ENCODE assay signal across 9 cellular contexts in the genomic region with DNA sequence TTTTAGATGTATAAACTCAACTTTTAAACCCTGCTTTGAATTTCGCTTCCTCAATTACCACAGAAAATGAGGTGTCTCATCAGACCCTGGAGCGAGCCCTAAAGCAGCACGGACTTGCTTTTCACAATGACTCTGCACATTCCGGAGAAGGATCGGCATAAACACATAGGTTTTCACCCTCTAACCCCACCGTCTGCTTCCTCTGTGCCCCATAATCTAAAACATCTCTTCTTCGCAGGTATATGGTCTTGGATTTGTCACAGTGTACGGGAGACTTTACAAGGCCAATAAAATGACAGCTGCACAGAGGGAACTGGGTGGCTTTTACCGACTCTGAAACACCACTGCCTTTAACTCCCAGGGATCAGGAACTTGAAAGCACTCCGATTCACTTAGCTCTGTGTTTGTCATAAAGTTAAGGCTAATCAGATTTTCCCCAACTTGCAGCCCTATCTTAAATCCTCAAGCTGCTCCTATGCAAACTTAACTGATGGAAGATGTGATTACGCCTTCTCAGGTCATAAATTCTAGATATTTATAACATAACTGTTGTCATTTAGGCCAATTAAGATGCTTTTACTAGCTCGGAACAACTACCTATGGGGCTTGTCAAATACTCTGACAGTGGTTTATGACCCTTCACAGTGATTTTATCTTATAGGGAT.
DNase-seq lines count a peak whose midpoint lies in the region; ATAC-seq lines count a peak whose summit lies in the region.
"Had no signal": no experiment of that assay in that cellular context is flagged by ENCODE, and none has a peak within 500 bp of the region (broad histone marks: within the 10 kb centered on the region; RNA-seq: fewer than 3 reads in every experiment).

No MANE protein-coding gene starts in this region.

- peaks cover 6% of the 10 kb centered on the region for H3K9me3 Mint-ChIP-seq in stimulated activated effector memory CD8-positive, alpha-beta T cell treated with anti-CD3 and anti-CD28 coated beads, Interleukin-12 subunit alpha, Interleukin-12 subunit beta, amount 100 ng/mL, for 72 hours

- no peaks in the 10 kb centered on the region for H3K4me1 Mint-ChIP-seq in stimulated activated effector memory CD8-positive, alpha-beta T cell treated with anti-CD3 and anti-CD28 coated beads, Interleukin-12 subunit alpha, Interleukin-12 subunit beta, amount 100 ng/mL, for 72 hours
- H3K4me1 Mint-ChIP-seq: activated CD8-positive, alpha-beta memory T cell treated with anti-CD3 and anti-CD28 coated beads, Interleukin-2, amount 10 ng/mL, durations not matched to agents 7 days and 5 days had no signal

- DNase-seq in SK-N-MC (ENCODE audit: low read depth, low spot score), result no peak
- no peak for DNase-seq in NCI-H2227 treated with DMSO at 0.1 percent for 48 hours (lab: John Stamatoyannopoulos, UW)
- DNase-seq in D341Med (ENCODE audit: low spot score), result no peak
- DNase-seq in NCI-H146 treated with DMSO at 0.1 percent for 48 hours (lab: John Stamatoyannopoulos, UW; ENCODE audit: unreplicated experiment), result no peak
- DNase-seq in stimulated activated effector memory CD8-positive, alpha-beta T cell treated with anti-CD3 and anti-CD28 coated beads, Interleukin-12 subunit alpha, Interleukin-12 subunit beta, amount 100 ng/mL, for 72 hours (ENCODE audit: low spot score in 2 of 2), result no peak
- DNase-seq: activated CD8-positive, alpha-beta memory T cell treated with anti-CD3 and anti-CD28 coated beads, Interleukin-2, amount 10 ng/mL, durations not matched to agents 7 days and 5 days had no signal

- no peaks in the 10 kb centered on the region for H3K36me3 Mint-ChIP-seq in stimulated activated effector memory CD8-positive, alpha-beta T cell treated with anti-CD3 and anti-CD28 coated beads, Interleukin-12 subunit alpha, Interleukin-12 subunit beta, amount 100 ng/mL, for 72 hours
- H3K36me3 Mint-ChIP-seq: activated CD8-positive, alpha-beta memory T cell treated with anti-CD3 and anti-CD28 coated beads, Interleukin-2, amount 10 ng/mL, durations not matched to agents 7 days and 5 days had no signal

- H3K27ac ChIP-seq in SK-N-MC (peak overlapping the region; percentile 54; the same call in 1 of the 2 replicates), mesodermal cell (ENCODE audit: low read depth, low read length, severe bottlenecking) (peak overlapping the region; percentile 75)

- H3K36me3 ChIP-seq in SK-N-MC (ENCODE audit: insufficient read depth, low read length), result no peaks in the 10 kb centered on the region
- no peaks in the 10 kb centered on the region for H3K36me3 ChIP-seq in mesodermal cell (ENCODE audit: control insufficient read depth, insufficient read depth, low read length)

- WGBS in mesodermal cell (ENCODE audit: insufficient coverage in 2 of 2), 2 experiments, result 56 to 76% methylated on average over 8 to 9 of the region's 12 CpGs

- no peaks in the 10 kb centered on the region for H3K9me3 ChIP-seq in SK-N-MC (ENCODE audit: low read depth, low read length)
- H3K9me3 ChIP-seq in mesodermal cell (ENCODE audit: control insufficient read depth, low read length), result no peaks in the 10 kb centered on the region

- peak; percentile 71 for ATAC-seq in GM18867 (IDR thresholded peaks at IDR 0.05; ENCODE audit: unreplicated experiment)
- ATAC-seq in HG03095 (IDR thresholded peaks at IDR 0.05; ENCODE audit: unreplicated experiment), result peak; percentile 66
- ATAC-seq in stimulated activated effector memory CD8-positive, alpha-beta T cell treated with anti-CD3 and anti-CD28 coated beads, Interleukin-12 subunit alpha, Interleukin-12 subunit beta, amount 100 ng/mL, for 72 hours, result no peak
- ATAC-seq: activated CD8-positive, alpha-beta memory T cell treated with anti-CD3 and anti-CD28 coated beads, Interleukin-2, amount 10 ng/mL, durations not matched to agents 7 days and 5 days had no signal

- H3K9ac ChIP-seq in SK-N-MC (ENCODE audit: insufficient read length), result no peak overlapping the region

- peak overlapping the region; percentile 57 for H3K4me3 ChIP-seq in SK-N-MC
- H3K4me3 ChIP-seq in mesodermal cell (ENCODE audit: extremely low read depth, insufficient read depth, low read length, poor library complexity, severe bottlenecking), result no peak overlapping the region

- no peak overlapping the region for H3K4me3 Mint-ChIP-seq in stimulated activated effector memory CD8-positive, alpha-beta T cell treated with anti-CD3 and anti-CD28 coated beads, Interleukin-12 subunit alpha, Interleukin-12 subunit beta, amount 100 ng/mL, for 72 hours
- H3K4me3 Mint-ChIP-seq: activated CD8-positive, alpha-beta memory T cell treated with anti-CD3 and anti-CD28 coated beads, Interleukin-2, amount 10 ng/mL, durations not matched to agents 7 days and 5 days had no signal

- H3K27ac Mint-ChIP-seq in stimulated activated effector memory CD8-positive, alpha-beta T cell treated with anti-CD3 and anti-CD28 coated beads, Interleukin-12 subunit alpha, Interleukin-12 subunit beta, amount 100 ng/mL, for 72 hours, result no peak overlapping the region
- H3K27ac Mint-ChIP-seq: activated CD8-positive, alpha-beta memory T cell treated with anti-CD3 and anti-CD28 coated beads, Interleukin-2, amount 10 ng/mL, durations not matched to agents 7 days and 5 days had no signal

- H3K4me1 ChIP-seq in mesodermal cell (ENCODE audit: control insufficient read depth, insufficient read depth, low read length, poor library complexity, severe bottlenecking), result peaks cover 34% of the 10 kb centered on the region
